23 cellular contexts compared by ENCODE assay signal in the genomic region with DNA sequence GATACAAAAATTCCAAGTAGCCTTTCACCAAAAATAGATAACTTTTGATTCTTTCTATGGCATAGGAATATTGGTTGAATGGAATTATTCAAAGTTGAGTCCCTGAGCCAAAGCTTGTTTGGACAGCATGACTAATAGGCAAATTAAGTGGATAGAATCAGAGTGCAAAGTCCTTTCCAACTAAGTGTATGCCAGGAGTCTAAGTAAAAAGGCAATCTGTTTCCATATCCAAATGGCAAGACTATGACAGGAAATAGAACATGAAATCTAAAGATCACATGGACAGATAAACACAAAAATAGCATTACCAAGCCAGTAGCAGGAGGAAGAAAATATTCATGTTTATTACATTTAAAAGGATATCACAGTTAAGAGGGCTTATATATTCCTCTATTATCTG.
DNase-seq lines count a peak whose midpoint lies in the region; ATAC-seq, FAIRE-seq and TF ChIP-seq lines count a peak whose summit lies in the region.
"Had no signal": no experiment of that assay in that cellular context is flagged by ENCODE, and none has a peak within 500 bp of the region (broad histone marks: within the 10 kb centered on the region; RNA-seq: fewer than 3 reads in every experiment).

No MANE protein-coding gene starts in this region.

- CTCF ChIA-PET in A549 (lab: Yijun Ruan, JAX): no interaction called here

- no peak for TF ChIP-seq POLR2A in A549 (IDR thresholded peaks at IDR 0.05; ENCODE audit: low read length)

- FAIRE-seq in A549 (lab: Jason Lieb, UNC): no peak
- FAIRE-seq: GM12891, GM19239 had no signal

- H3K27ac ChIP-seq in A549: peak overlapping the region in 1 of 2 experiments; percentile 13; a peak in 1 of 6 replicates
- H3K27ac ChIP-seq: breast epithelium, C4-2B, epithelial cell of prostate, right atrium auricular region had no signal

- peak overlapping the region; percentile 52 for H3K4me2 ChIP-seq in A549

- TF ChIP-seq RAD21 in A549 (conservative IDR thresholded peaks at IDR 0.05 in 1 of 2, IDR thresholded peaks at IDR 0.05 in 1 of 2): no peak

- peaks cover 8% of the 10 kb centered on the region; the same call in 2 of the 3 replicates for H3K4me1 ChIP-seq in A549
- H3K4me1 ChIP-seq: breast epithelium, right atrium auricular region had no signal

- peak; percentile 2 to 60 for DNase-seq in A549 (ENCODE audit: low read depth in 1 of 2, low spot score in 1 of 2)
- peak; percentile 88 for DNase-seq in HT-29 (ENCODE audit: low spot score)
- peak; percentile 42 for DNase-seq in foreskin melanocyte
- DNase-seq in Kasumi-1 (lab: John Stamatoyannopoulos, UW): no peak
- DNase-seq: activated CD4-positive, alpha-beta T cell treated with anti-CD3 and anti-CD28 coated beads, Interleukin-2, amount 50 U/mL, for 1 hour; activated naive CD8-positive, alpha-beta T cell treated with anti-CD3 and anti-CD28 coated beads, Interleukin-2, amount 10 ng/mL, durations not matched to agents 7 days and 5 days; DMS 273 treated with DMSO at 0.1 percent for 48 hours; GOT3; KG1; NCI-H1092 treated with DMSO at 0.1 percent for 48 hours; NCI-H2029 treated with DMSO at 0.1 percent for 48 hours; NCI-H446 treated with DMSO at 0.1 percent for 48 hours; T-helper 1 cell had no signal

- TF ChIP-seq EP300 in A549 (IDR thresholded peaks at IDR 0.05): no peak

- ATAC-seq in A549 (peak; percentile 62 to 79; a peak in 4 of 6 replicates), SK-N-SH treated with all-trans-retinoic acid at 6 μM for 48 hours (peak; percentile 96), GM19328 (IDR thresholded peaks at IDR 0.05; ENCODE audit: unreplicated experiment) (no peak), GM21381 (IDR thresholded peaks at IDR 0.05; ENCODE audit: unreplicated experiment) (no peak), HG02885 (IDR thresholded peaks at IDR 0.05; ENCODE audit: poor library complexity, unreplicated experiment) (no peak)

- H3K9me3 ChIP-seq in A549: no peaks in the 10 kb centered on the region
- H3K9me3 ChIP-seq: breast epithelium, right atrium auricular region had no signal

- no peak overlapping the region for H3K4me3 ChIP-seq in A549
- H3K4me3 ChIP-seq: breast epithelium, right atrium auricular region had no signal

- TF ChIP-seq CTCF in A549 (IDR thresholded peaks at IDR 0.05): no peak

- POLR2A ChIA-PET in A549 (lab: Yijun Ruan, JAX): no interaction called here

TF ChIP-seq in A549, 52 proteins besides CTCF, POLR2A, EP300 and RAD21:
- TF ChIP-seq CEBPB (IDR thresholded peaks at IDR 0.05) (no peak), RARB (CRISPR knock-in tag; IDR thresholded peaks at IDR 0.05) (no peak), FOSL2 (IDR thresholded peaks at IDR 0.05) (no peak), FOSL2 (CRISPR knock-in tag; IDR thresholded peaks at IDR 0.05) (peak; percentile 36; the same call in 1 of the 2 replicates), ZNF302 (CRISPR knock-in tag; IDR thresholded peaks at IDR 0.05) (no peak)
TF ChIP-seq in A549: peak in this region for 1.

TF ChIP-seq in SK-N-SH treated with all-trans-retinoic acid at 6 μM for 48 hours, 23 proteins besides CTCF, POLR2A, EP300 and RAD21:
- TF ChIP-seq ZFP30 (CRISPR knock-in tag; IDR thresholded peaks at IDR 0.05) (no peak), ISL1 (CRISPR knock-in tag; IDR thresholded peaks at IDR 0.05) (peak; percentile 95), TOX (CRISPR knock-in tag; IDR thresholded peaks at IDR 0.05; ENCODE audit: borderline replicate concordance) (0 out of 2 replicates have a peak, but pooled peaks have one; percentile 55), TCF4 (CRISPR knock-in tag; IDR thresholded peaks at IDR 0.05; ENCODE audit: borderline replicate concordance) (peak; percentile 66; the same call in 1 of the 2 replicates), PPARA (CRISPR knock-in tag; IDR thresholded peaks at IDR 0.05; ENCODE audit: borderline replicate concordance) (no peak), ZC3H10 (CRISPR knock-in tag; IDR thresholded peaks at IDR 0.05) (peak; percentile 71; the same call in 1 of the 2 replicates), TSHZ2 (CRISPR knock-in tag; IDR thresholded peaks at IDR 0.05) (no peak)
- TF ChIP-seq, protein P1, sequence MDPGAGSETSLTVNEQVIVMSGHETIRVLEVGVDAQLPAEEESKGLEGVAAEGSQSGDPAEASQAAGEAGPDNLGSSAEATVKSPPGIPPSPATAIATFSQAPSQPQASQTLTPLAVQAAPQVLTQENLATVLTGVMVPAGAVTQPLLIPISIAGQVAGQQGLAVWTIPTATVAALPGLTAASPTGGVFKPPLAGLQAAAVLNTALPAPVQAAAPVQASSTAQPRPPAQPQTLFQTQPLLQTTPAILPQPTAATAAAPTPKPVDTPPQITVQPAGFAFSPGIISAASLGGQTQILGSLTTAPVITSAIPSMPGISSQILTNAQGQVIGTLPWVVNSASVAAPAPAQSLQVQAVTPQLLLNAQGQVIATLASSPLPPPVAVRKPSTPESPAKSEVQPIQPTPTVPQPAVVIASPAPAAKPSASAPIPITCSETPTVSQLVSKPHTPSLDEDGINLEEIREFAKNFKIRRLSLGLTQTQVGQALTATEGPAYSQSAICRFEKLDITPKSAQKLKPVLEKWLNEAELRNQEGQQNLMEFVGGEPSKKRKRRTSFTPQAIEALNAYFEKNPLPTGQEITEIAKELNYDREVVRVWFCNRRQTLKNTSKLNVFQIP (CRISPR knock-in tag; IDR thresholded peaks at IDR 0.05; ENCODE audit: borderline replicate concordance, low read depth): 0 out of 2 replicates have a peak, but pooled peaks have one; percentile 7
TF ChIP-seq in SK-N-SH treated with all-trans-retinoic acid at 6 μM for 48 hours: peak in this region for 5.

Comparison
In these comparisons a context has a peak if more than half of its experiments do, and no peak if none do; other contexts are left out.
1. ATAC-seq: peak in A549 (2 of 2) and SK-N-SH treated with all-trans-retinoic acid at 6 μM for 48 hours (single experiment); none in GM19328 (single experiment), GM21381 (single experiment) and HG02885 (single experiment).
2. DNase-seq: peak in A549 (2 of 2), HT-29 (single experiment) and foreskin melanocyte (single experiment); none in Kasumi-1 (0 of 2).